Comparison of ENCODE assay signal across 1 cellular context in the genomic region with DNA sequence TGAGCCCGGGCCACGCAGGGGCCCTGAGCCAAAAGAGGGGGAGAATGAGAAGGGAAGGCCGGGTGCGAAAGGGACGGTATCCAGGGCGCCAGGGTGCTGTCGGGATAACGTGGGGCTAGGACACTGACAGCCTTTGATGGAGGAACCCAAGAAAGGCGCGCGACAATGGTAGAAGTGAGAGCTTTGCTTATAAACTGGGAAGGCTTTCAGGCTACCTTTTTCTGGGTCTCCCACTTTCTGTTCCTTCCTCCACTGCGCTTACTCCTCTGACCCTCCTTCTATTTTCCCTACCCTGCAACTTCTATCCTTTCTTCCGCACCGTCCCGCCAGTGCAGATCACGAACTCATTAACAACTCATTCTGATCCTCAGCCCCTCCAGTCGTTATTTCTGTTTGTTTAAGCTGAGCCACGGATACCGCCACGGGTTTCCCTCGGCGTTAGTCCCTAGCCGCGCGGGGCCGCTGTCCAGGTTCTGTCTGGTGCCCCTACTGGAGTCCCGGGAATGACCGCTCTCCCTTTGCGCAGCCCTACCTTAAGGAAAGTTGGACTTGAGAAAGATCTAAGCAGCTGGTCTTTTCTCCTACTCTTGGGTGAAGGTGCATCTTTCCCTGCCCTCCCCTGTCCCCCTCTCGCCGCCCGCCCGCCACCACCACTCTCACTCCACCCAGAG.
TF ChIP-seq lines count a peak whose summit lies in the region.

No MANE protein-coding gene starts in this region.

TF ChIP-seq in endothelial cell of umbilical vein, 7 proteins besides CTCF, POLR2A, EP300 and RAD21 (continued from another document):
- TF ChIP-seq FOS (IDR thresholded peaks at IDR 0.05; ENCODE audit: borderline replicate concordance, insufficient read depth, low read length) = no peak
- TF ChIP-seq JUN (IDR thresholded peaks at IDR 0.05; ENCODE audit: borderline replicate concordance, insufficient read depth, insufficient read length, low read depth) = no peak
- TF ChIP-seq MAX (IDR thresholded peaks at IDR 0.05; ENCODE audit: insufficient read depth, insufficient read length) = no peak
- TF ChIP-seq MYC (IDR thresholded peaks at IDR 0.05; ENCODE audit: low read depth, low read length) = no peak
